In genomic region chr5:22631683-22632082, GRCh38 we compare ENCODE assay signal across 2 cellular contexts.
TF ChIP-seq lines count a peak whose summit lies in the region.

No MANE protein-coding gene starts in this region.

TF ChIP-seq in GM23338, 12 proteins besides CTCF, POLR2A, EP300 and RAD21:
- TF ChIP-seq ZNF114 (CRISPR knock-in tag; IDR thresholded peaks at IDR 0.05) (no peak), EZH2 (IDR thresholded peaks at IDR 0.05; ENCODE audit: low read depth, unreplicated experiment) (no peak), EZH2phosphoT487 (IDR thresholded peaks at IDR 0.05; ENCODE audit: unreplicated experiment) (no peak), ZNF462 (CRISPR knock-in tag; IDR thresholded peaks at IDR 0.05) (no peak), ZNF331 (CRISPR knock-in tag; IDR thresholded peaks at IDR 0.05; ENCODE audit: low read depth) (no peak), STAT1 (IDR thresholded peaks at IDR 0.05; ENCODE audit: unreplicated experiment) (no peak), ETS1 (IDR thresholded peaks at IDR 0.05) (no peak), JUNB (IDR thresholded peaks at IDR 0.05; ENCODE audit: unreplicated experiment) (no peak), CREB1 (CRISPR knock-in tag; IDR thresholded peaks at IDR 0.05; ENCODE audit: low read depth) (no peak), POLR2AphosphoS5 (IDR thresholded peaks at IDR 0.05; ENCODE audit: low read depth) (no peak), REST (IDR thresholded peaks at IDR 0.05; ENCODE audit: unreplicated experiment) (no peak), NANOG (IDR thresholded peaks at IDR 0.05; ENCODE audit: borderline replicate concordance) (no peak)

TF ChIP-seq in H1, 55 proteins besides CTCF, POLR2A, EP300 and RAD21:
- TF ChIP-seq TCF12 (IDR thresholded peaks at IDR 0.05; ENCODE audit: low read depth, low read length) (no peak), JUN (IDR thresholded peaks at IDR 0.05; ENCODE audit: low read depth, low read length) (no peak), CBX5 (IDR thresholded peaks at IDR 0.05; ENCODE audit: low read depth, low read length) (no peak), BCL11A (IDR thresholded peaks at IDR 0.05; ENCODE audit: low read depth in 2 of 2, low read length in 2 of 2) (no peak), YY1 (IDR thresholded peaks at IDR 0.05; ENCODE audit: low read depth, low read length) (no peak), BRCA1 (IDR thresholded peaks at IDR 0.05; ENCODE audit: low read depth, low read length) (no peak), SIRT6 (IDR thresholded peaks at IDR 0.05; ENCODE audit: low read length) (no peak), RXRA (IDR thresholded peaks at IDR 0.05; ENCODE audit: insufficient read depth, low read depth, low read length) (no peak), TAF7 (optimal IDR thresholded peaks at IDR 0.05; ENCODE audit: borderline replicate concordance, low read depth, low read length) (no peak), CREB1 (IDR thresholded peaks at IDR 0.05) (no peak), EZH2 (IDR thresholded peaks at IDR 0.05; ENCODE audit: low read depth, low read length, severe bottlenecking) (no peak), GTF2F1 (IDR thresholded peaks at IDR 0.05; ENCODE audit: borderline replicate concordance, low read depth, low read length) (no peak), MAFK (IDR thresholded peaks at IDR 0.05; ENCODE audit: low read depth, low read length) (no peak), KDM5A (IDR thresholded peaks at IDR 0.05; ENCODE audit: low read length) (no peak), KDM4A (IDR thresholded peaks at IDR 0.05; ENCODE audit: low read depth, low read length, severe bottlenecking) (no peak), ATF2 (IDR thresholded peaks at IDR 0.05; ENCODE audit: low read length) (no peak), ZNF274 (IDR thresholded peaks at IDR 0.05; ENCODE audit: borderline replicate concordance, extremely low read depth, low read length) (no peak), TAF1 (IDR thresholded peaks at IDR 0.05; ENCODE audit: low read depth, low read length) (no peak)
